In the genomic region with DNA sequence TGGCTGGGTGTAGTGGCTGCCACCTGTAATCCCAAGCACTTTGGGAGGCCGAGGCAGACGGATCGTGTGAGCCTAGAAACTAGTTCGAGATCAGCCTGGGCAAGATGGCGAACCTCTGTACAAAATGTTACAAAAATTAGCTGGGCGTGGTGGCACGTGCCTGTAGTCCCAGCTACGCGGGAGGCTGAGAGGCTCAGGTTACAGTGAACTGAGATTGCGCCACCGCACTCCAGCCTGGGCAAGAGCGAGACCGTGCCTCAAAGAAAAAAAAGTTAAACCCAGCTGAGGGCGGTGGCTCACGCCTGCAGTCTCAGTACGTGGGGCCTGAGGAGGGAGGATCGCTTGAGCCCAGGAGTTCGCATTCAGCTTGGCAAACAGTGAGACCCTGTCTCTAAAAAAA, we compare ENCODE assay signal across 1 cellular context.
TF ChIP-seq lines count a peak whose summit lies in the region.

No MANE protein-coding gene starts in this region.

TF ChIP-seq in A549, 52 proteins besides CTCF, POLR2A, EP300 and RAD21 (continued from another document):
- TF ChIP-seq RCOR1 (IDR thresholded peaks at IDR 0.05; ENCODE audit: low read depth, low read length) = no peak
- TF ChIP-seq MAX (IDR thresholded peaks at IDR 0.05) = no peak
- TF ChIP-seq ZNF302 (CRISPR knock-in tag; IDR thresholded peaks at IDR 0.05) = no peak
- no peak for TF ChIP-seq HOXB13 (CRISPR knock-in tag; IDR thresholded peaks at IDR 0.05; ENCODE audit: low read depth)
- TF ChIP-seq E2F6 (IDR thresholded peaks at IDR 0.05; ENCODE audit: borderline replicate concordance, low read depth) = no peak
- no peak for TF ChIP-seq SREBF2 (IDR thresholded peaks at IDR 0.05)
- TF ChIP-seq NR3C1 (IDR thresholded peaks at IDR 0.05) = no peak
- TF ChIP-seq SMC3 (IDR thresholded peaks at IDR 0.05) = no peak
- TF ChIP-seq JUNB (IDR thresholded peaks at IDR 0.05) = no peak
